Comparison of ENCODE assay signal across 1 cellular context in the genomic region with DNA sequence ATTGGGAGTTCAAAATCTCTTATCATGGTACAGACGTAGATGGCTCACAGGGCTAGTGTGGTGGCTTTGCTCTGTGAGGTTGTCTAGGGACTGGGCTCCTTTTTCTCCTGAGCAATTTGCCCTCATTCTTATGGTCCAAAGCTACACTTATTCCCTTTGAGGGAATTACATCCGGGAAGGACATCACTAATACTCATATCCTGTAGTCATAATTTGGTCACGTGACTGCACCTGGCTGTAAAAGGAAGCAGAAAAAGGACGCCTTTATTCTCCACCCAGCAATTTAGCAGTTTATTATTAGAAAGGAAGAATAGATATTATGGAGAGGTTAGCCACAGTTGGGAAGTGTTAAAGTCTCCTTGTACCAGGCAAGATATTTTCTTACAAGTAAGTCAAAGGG.
TF ChIP-seq lines count a peak whose summit lies in the region.

No MANE protein-coding gene starts in this region.

TF ChIP-seq in HepG2, 621 proteins besides CTCF, POLR2A, EP300 and RAD21:
- TF ChIP-seq SETDB1 (CRISPR knock-in tag; IDR thresholded peaks at IDR 0.05; ENCODE audit: borderline replicate concordance) (no peak), ZNF331 (CRISPR knock-in tag; IDR thresholded peaks at IDR 0.05) (no peak), ZBTB7B (CRISPR knock-in tag; IDR thresholded peaks at IDR 0.05) (no peak), KDM5B (CRISPR knock-in tag; IDR thresholded peaks at IDR 0.05; ENCODE audit: borderline replicate concordance) (no peak), ZC3H4 (CRISPR knock-in tag; IDR thresholded peaks at IDR 0.05; ENCODE audit: borderline replicate concordance) (no peak), ZNF562 (CRISPR knock-in tag; IDR thresholded peaks at IDR 0.05; ENCODE audit: borderline replicate concordance) (no peak), JUN (CRISPR knock-in tag; IDR thresholded peaks at IDR 0.05) (no peak), ZNF552 (CRISPR knock-in tag; IDR thresholded peaks at IDR 0.05; ENCODE audit: borderline replicate concordance) (no peak), FOXK2 (IDR thresholded peaks at IDR 0.05) (no peak)
- TF ChIP-seq, protein P1, sequence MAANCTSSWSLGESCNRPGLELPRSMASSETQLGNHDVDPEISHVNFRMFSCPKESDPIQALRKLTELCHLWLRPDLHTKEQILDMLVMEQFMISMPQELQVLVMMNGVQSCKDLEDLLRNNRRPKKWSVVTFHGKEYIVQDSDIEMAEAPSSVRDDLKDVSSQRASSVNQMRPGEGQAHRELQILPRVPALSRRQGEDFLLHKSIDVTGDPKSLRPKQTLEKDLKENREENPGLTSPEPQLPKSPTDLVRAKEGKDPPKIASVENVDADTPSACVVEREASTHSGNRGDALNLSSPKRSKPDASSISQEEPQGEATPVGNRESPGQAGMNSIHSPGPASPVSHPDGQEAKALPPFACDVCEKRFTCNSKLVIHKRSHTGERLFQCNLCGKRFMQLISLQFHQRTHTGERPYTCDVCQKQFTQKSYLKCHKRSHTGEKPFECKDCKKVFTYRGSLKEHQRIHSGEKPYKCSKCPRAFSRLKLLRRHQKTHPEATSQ (CRISPR knock-in tag; IDR thresholded peaks at IDR 0.05; ENCODE audit: borderline replicate concordance): no peak
